ENCODE assay signal across 27 cellular contexts in the genomic region with DNA sequence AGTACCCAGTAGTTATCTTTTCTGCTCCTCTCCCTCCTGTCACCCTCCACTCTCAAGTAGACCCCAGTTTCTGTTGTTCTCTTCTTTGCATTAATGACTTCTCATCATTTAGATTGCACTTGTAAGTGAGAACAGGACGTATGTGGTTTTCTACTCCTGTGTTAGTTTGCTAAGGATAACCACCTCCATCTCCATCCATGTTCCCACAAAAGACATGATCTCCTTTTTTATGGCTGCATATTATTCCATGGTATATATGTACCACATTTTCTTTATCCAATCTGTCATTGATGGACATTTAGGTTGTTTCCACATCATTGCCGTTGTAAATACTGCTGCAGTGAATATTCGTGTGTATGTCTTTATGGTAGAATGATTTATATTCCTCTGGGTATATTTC.
"Had no signal": no experiment of that assay in that cellular context is flagged by ENCODE, and none has a peak within 500 bp of the region (broad histone marks: within the 10 kb centered on the region; RNA-seq: fewer than 3 reads in every experiment).

No MANE protein-coding gene starts in this region.

- H3K4me3 ChIP-seq: coronary artery, dorsolateral prefrontal cortex, esophagus muscularis mucosa, esophagus squamous epithelium, gastrocnemius medialis, gastroesophageal sphincter, heart left ventricle, heart right ventricle, hepatocyte had no signal

- H3K4me2 ChIP-seq: hepatocyte had no signal

- H3K27ac ChIP-seq: coronary artery, dorsolateral prefrontal cortex, epithelial cell of prostate, esophagus muscularis mucosa, esophagus squamous epithelium, foreskin keratinocyte, gastrocnemius medialis, gastroesophageal sphincter, heart left ventricle, heart right ventricle, hepatocyte had no signal

- H2AFZ ChIP-seq: hepatocyte had no signal

- H3K36me3 ChIP-seq: esophagus muscularis mucosa, esophagus squamous epithelium, gastrocnemius medialis, gastroesophageal sphincter, heart left ventricle, heart right ventricle had no signal

- H3K79me2 ChIP-seq: hepatocyte had no signal

- FAIRE-seq: endometrium, endothelial cell of umbilical vein had no signal

- DNase-seq: cortex of kidney; dermis blood vessel endothelial cell; dorsolateral prefrontal cortex; effector CD4-positive, alpha-beta T cell; effector CD8-positive, alpha-beta T cell; effector memory CD4-positive, alpha-beta T cell; effector memory CD8-positive, alpha-beta T cell; endodermal cell; erythroblast; esophagus squamous epithelium; foreskin fibroblast; foreskin keratinocyte; foreskin melanocyte; gastrocnemius medialis; glutamatergic neuron; head of caudate nucleus; heart left ventricle; heart right ventricle; hippocampal formation had no signal

- ATAC-seq: effector memory CD8-positive, alpha-beta T cell; esophagus mucosa; foreskin keratinocyte; gastrocnemius medialis; gastroesophageal sphincter; heart left ventricle; heart right ventricle had no signal

- H3K27me3 ChIP-seq: dorsolateral prefrontal cortex, esophagus muscularis mucosa, esophagus squamous epithelium, foreskin keratinocyte, gastrocnemius medialis, gastroesophageal sphincter, heart left ventricle, heart right ventricle, hepatocyte had no signal

- H3K4me1 ChIP-seq: esophagus muscularis mucosa, esophagus squamous epithelium, foreskin keratinocyte, gastrocnemius medialis, gastroesophageal sphincter, heart left ventricle, heart right ventricle had no signal

- H3K9me3 ChIP-seq: esophagus muscularis mucosa, esophagus squamous epithelium, gastrocnemius medialis, gastroesophageal sphincter had no signal
